Comparison of ENCODE assay signal across 10 cellular contexts in the genomic region with DNA sequence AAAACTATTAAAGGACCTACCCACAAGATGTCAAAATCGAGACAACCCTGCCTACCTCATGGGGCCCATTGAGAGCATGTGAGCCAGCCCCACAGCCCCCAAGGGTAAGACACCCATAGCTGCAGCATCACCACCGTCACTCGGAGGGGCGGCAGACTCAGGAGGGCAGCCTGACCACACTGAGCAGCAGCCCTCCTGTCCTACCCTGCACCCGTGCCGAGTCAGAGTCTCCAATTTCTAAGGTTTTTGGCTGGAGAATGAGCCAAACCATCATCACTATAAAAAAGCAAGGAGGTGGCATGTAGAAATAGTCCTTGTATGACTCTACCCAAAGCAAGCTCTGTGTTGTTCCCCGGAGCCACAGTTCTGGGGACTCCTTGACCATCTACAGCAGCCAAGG.
DNase-seq lines count a peak whose midpoint lies in the region; ATAC-seq, FAIRE-seq and TF ChIP-seq lines count a peak whose summit lies in the region.
"Had no signal": no experiment of that assay in that cellular context is flagged by ENCODE, and none has a peak within 500 bp of the region (broad histone marks: within the 10 kb centered on the region; RNA-seq: fewer than 3 reads in every experiment).

No MANE protein-coding gene starts in this region.

- CTCF ChIA-PET in H1 (lab: Charles Lee; ENCODE audit: partially characterized antibody), result interaction anchor here (0.5 to 7.4 kb wide), 38 partner anchors 11 to 1899 kb away, joined by 3 to 69 read pairs (median 4); partner anchors contain the start of genes CYB5RL and MRPL37

- ATAC-seq in HG03097 (IDR thresholded peaks at IDR 0.05; ENCODE audit: low FRiP score, unreplicated experiment), result no peak
- no peak for ATAC-seq in GM18907 (IDR thresholded peaks at IDR 0.05; ENCODE audit: unreplicated experiment)

- H2AK5ac ChIP-seq in H1 (ENCODE audit: low read depth, low read length), result peak overlapping the region; percentile 31; the same call in 1 of the 2 replicates

- peaks cover 20 to 64% of the 10 kb centered on the region in 2 experiments for H3K79me2 ChIP-seq in H1 (ENCODE audit: control insufficient read depth in 1 of 2, insufficient read depth in 2 of 2, low read length in 2 of 2)
- peaks cover 24% of the 10 kb centered on the region for H3K79me2 ChIP-seq in osteoblast (ENCODE audit: insufficient read depth, low read length)

- H4K91ac ChIP-seq in H1 (replicated peaks; ENCODE audit: insufficient read length, low read length), result peak overlapping the region; percentile 90

- peaks cover 0 to 13% of the 10 kb centered on the region in 2 experiments for H4K20me1 ChIP-seq in H1 (replicated peaks in 1 of 2; ENCODE audit: control insufficient read depth in 1 of 2, insufficient read depth in 2 of 2, low read length in 2 of 2)
- peaks cover 22% of the 10 kb centered on the region for H4K20me1 ChIP-seq in osteoblast (ENCODE audit: insufficient read depth, low read length)

- H3K23me2 ChIP-seq in H1 (ENCODE audit: low read depth, low read length), result no peaks in the 10 kb centered on the region

- H3K4ac ChIP-seq in H1 (replicated peaks; ENCODE audit: insufficient read length, low read depth, low read length), result no peak overlapping the region

- H2BK12ac ChIP-seq in H1 (ENCODE audit: low read depth, low read length), result peak overlapping the region; percentile 93

- no peak for TF ChIP-seq CTCF in H1 (IDR thresholded peaks at IDR 0.05; ENCODE audit: control extremely low read depth in 1 of 3, insufficient read depth in 1 of 3, low read depth in 1 of 3, low read length in 3 of 3)
- TF ChIP-seq CTCF in osteoblast (IDR thresholded peaks at IDR 0.05; ENCODE audit: extremely low read depth, low read depth, low read length), result no peak

- FAIRE-seq in H1 (lab: Jason Lieb, UNC), result no peak

- H3K4me3 Mint-ChIP-seq in activated T-cell treated with anti-CD3 and anti-CD28 coated beads, Interleukin-2, amount 50 U/mL, for 24 hours, result no peak overlapping the region
- H3K4me3 Mint-ChIP-seq in IgD-negative memory B cell, result no peak overlapping the region
- H3K4me3 Mint-ChIP-seq: activated B cell treated with CpG ODN at 0.5 μM for 24 hours had no signal

- H3K4me1 ChIP-seq in H1 (replicated peaks in 1 of 4; ENCODE audit: control insufficient read depth in 3 of 4, insufficient read depth in 4 of 4, low read length in 3 of 4) (peaks cover 32 to 47% (median 36%) of the 10 kb centered on the region in 4 experiments), osteoblast (ENCODE audit: insufficient read depth, low read length) (peaks cover 17% of the 10 kb centered on the region)

- no peaks in the 10 kb centered on the region for H3K36me3 Mint-ChIP-seq in activated T-cell treated with anti-CD3 and anti-CD28 coated beads, Interleukin-2, amount 50 U/mL, for 24 hours (ENCODE audit: low read depth)
- no peaks in the 10 kb centered on the region for H3K36me3 Mint-ChIP-seq in IgD-negative memory B cell

- H3K9me3 ChIP-seq in H1 (ENCODE audit: insufficient read depth in 2 of 2, low read depth in 1 of 2, low read length in 1 of 2), result no peaks in the 10 kb centered on the region
- H3K9me3 ChIP-seq in osteoblast (ENCODE audit: low read depth, low read length), result no peaks in the 10 kb centered on the region
- H3K9me3 ChIP-seq: Peyer's patch had no signal

- 84% methylated on average over 7 of the region's 7 CpGs; no CpG with 5 or more reads in 1 of the 2 experiments for WGBS in H1 (ENCODE audit: extremely low coverage in 1 of 2, insufficient coverage in 1 of 2, insufficient read length in 1 of 2, insufficient replicate concordance in 2 of 2, low coverage in 1 of 2, low lambda C conversion rate in 2 of 2, missing lambda C conversion rate in 1 of 2), 2 experiments

- H3K56ac ChIP-seq in H1 (replicated peaks; ENCODE audit: insufficient read length, low read depth, low read length), result no peak overlapping the region

- H3K36me3 ChIP-seq in H1 (ENCODE audit: control insufficient read depth in 2 of 4, insufficient read depth in 4 of 4, low read length in 3 of 4) (no peaks in the 10 kb centered on the region), osteoblast (ENCODE audit: insufficient read depth, low read length) (no peaks in the 10 kb centered on the region)
- H3K36me3 ChIP-seq: Peyer's patch had no signal

- no peak overlapping the region for H3K4me3 ChIP-seq in H1 (ENCODE audit: extremely low read depth in 1 of 4, insufficient read depth in 2 of 4, low read depth in 3 of 4, low read length in 4 of 4)
- no peak overlapping the region for H3K4me3 ChIP-seq in osteoblast (ENCODE audit: insufficient read depth, low read length)
- H3K4me3 ChIP-seq: Peyer's patch had no signal

- no peak overlapping the region for H3K23ac ChIP-seq in H1 (ENCODE audit: insufficient read length)

- no peak overlapping the region for H2AFZ ChIP-seq in H1 (ENCODE audit: low read length)
- H2AFZ ChIP-seq in osteoblast (ENCODE audit: low read length), result no peak overlapping the region

- no peak for DNase-seq in activated T-cell treated with anti-CD3 and anti-CD28 coated beads, Interleukin-2, amount 50 U/mL, for 24 hours
- DNase-seq in activated T-cell treated with anti-CD3 and anti-CD28 coated beads for 4 hours (no peak), H1 (ENCODE audit: low read depth in 1 of 2, low spot score in 2 of 2) (no peak), osteoblast (ENCODE audit: insufficient read length, low spot score, missing footprints) (peak; percentile 85), SKM-1 treated with dmso at 0.1 percent for 144 hours (lab: John Stamatoyannopoulos, UW; ENCODE audit: unreplicated experiment) (no peak)
- DNase-seq: activated B cell treated with CpG ODN at 0.5 μM for 24 hours had no signal

- H3K9ac ChIP-seq in H1 (replicated peaks in 1 of 4; ENCODE audit: extremely low read depth in 1 of 4, low read depth in 3 of 4, low read length in 3 of 4), result no peak overlapping the region

- H3K9me3 Mint-ChIP-seq in activated T-cell treated with anti-CD3 and anti-CD28 coated beads, Interleukin-2, amount 50 U/mL, for 24 hours, result no peaks in the 10 kb centered on the region
- no peaks in the 10 kb centered on the region for H3K9me3 Mint-ChIP-seq in IgD-negative memory B cell
- H3K9me3 Mint-ChIP-seq: activated B cell treated with CpG ODN at 0.5 μM for 24 hours had no signal

- H3K27ac ChIP-seq in H1 (ENCODE audit: low read depth, low read length), result peak overlapping the region; percentile 18; the same call in 1 of the 2 replicates
- H3K27ac ChIP-seq in osteoblast (ENCODE audit: low read depth, low read length), result no peak overlapping the region

- H4K5ac ChIP-seq in H1 (ENCODE audit: insufficient read length, low read depth, low read length), result no peak overlapping the region

- H2BK120ac ChIP-seq in H1 (replicated peaks; ENCODE audit: low read depth, low read length), result no peak overlapping the region

- TF ChIP-seq RAD21 in H1 (IDR thresholded peaks at IDR 0.05 in 1 of 2, conservative IDR thresholded peaks at IDR 0.05 in 1 of 2; ENCODE audit: low read depth in 2 of 2, low read length in 2 of 2), result no peak

- H3K4me2 ChIP-seq in H1 (ENCODE audit: insufficient read depth in 1 of 2, low read depth in 2 of 2, low read length in 2 of 2), result peak overlapping the region; percentile 36 to 71; a peak in 3 of 4 replicates
- no peak overlapping the region for H3K4me2 ChIP-seq in osteoblast (ENCODE audit: insufficient read depth, low read length)

- POLR2A ChIA-PET in H1 (lab: Charles Lee; ENCODE audit: partially characterized antibody), result interaction anchor here (0.8 to 4.6 kb wide), 10 partner anchors 10 to 176 kb away, joined by 3 to 33 read pairs (median 3); partner anchors contain the start of gene SSBP3

- peak overlapping the region; percentile 96; the same call in 1 of the 2 replicates for H2BK15ac ChIP-seq in H1 (ENCODE audit: low read length)

- H3K79me1 ChIP-seq in H1 (ENCODE audit: low read depth, low read length), result peaks cover 23% of the 10 kb centered on the region

- no peak for TF ChIP-seq EP300 in H1 (IDR thresholded peaks at IDR 0.05; ENCODE audit: borderline replicate concordance in 1 of 2, low read depth in 2 of 2, low read length in 2 of 2)

- H3K18ac ChIP-seq in H1 (ENCODE audit: extremely low read depth, low read length), result peak overlapping the region; percentile 65; the same call in 1 of the 2 replicates

- peaks cover 61% of the 10 kb centered on the region for H3K4me1 Mint-ChIP-seq in activated T-cell treated with anti-CD3 and anti-CD28 coated beads, Interleukin-2, amount 50 U/mL, for 24 hours (ENCODE audit: low read depth)
- peaks cover 0 to 7% (median 3%) of the 10 kb centered on the region in 3 donors for H3K4me1 Mint-ChIP-seq in IgD-negative memory B cell
- H3K4me1 Mint-ChIP-seq: activated B cell treated with CpG ODN at 0.5 μM for 24 hours had no signal

- no peak overlapping the region for H4K8ac ChIP-seq in H1 (ENCODE audit: extremely low read depth, insufficient read depth, low read length)

- no peak overlapping the region for H2BK20ac ChIP-seq in H1 (ENCODE audit: low read length)

- H3K27me3 Mint-ChIP-seq in activated T-cell treated with anti-CD3 and anti-CD28 coated beads, Interleukin-2, amount 50 U/mL, for 24 hours, result no peaks in the 10 kb centered on the region
- peaks cover 1% of the 10 kb centered on the region for H3K27me3 Mint-ChIP-seq in IgD-negative memory B cell
- H3K27me3 Mint-ChIP-seq: activated B cell treated with CpG ODN at 0.5 μM for 24 hours had no signal

- peak overlapping the region; percentile 90 for H2BK5ac ChIP-seq in H1 (ENCODE audit: low read depth, low read length)

- no peaks in the 10 kb centered on the region for H3K27me3 ChIP-seq in H1 (replicated peaks in 1 of 4; ENCODE audit: control insufficient read depth in 3 of 4, extremely low read depth in 1 of 4, insufficient read depth in 3 of 4, low read length in 3 of 4)
- H3K27me3 ChIP-seq in osteoblast (ENCODE audit: insufficient read depth, low read length), result no peaks in the 10 kb centered on the region
- H3K27me3 ChIP-seq: Peyer's patch had no signal

- TF ChIP-seq POLR2A in H1 (IDR thresholded peaks at IDR 0.05; ENCODE audit: control extremely low read depth in 1 of 2, low read depth in 2 of 2, low read length in 2 of 2), result no peak

- H3K27ac Mint-ChIP-seq in activated T-cell treated with anti-CD3 and anti-CD28 coated beads, Interleukin-2, amount 50 U/mL, for 24 hours, result peak overlapping the region; percentile 57
- H3K27ac Mint-ChIP-seq in IgD-negative memory B cell, result peak overlapping the region in 2 of 3 donors; percentile 19 to 82
- H3K27ac Mint-ChIP-seq: activated B cell treated with CpG ODN at 0.5 μM for 24 hours had no signal

- H3K14ac ChIP-seq in H1 (ENCODE audit: insufficient read length), result no peak overlapping the region

TF ChIP-seq in H1, 55 proteins besides CTCF, POLR2A, EP300 and RAD21 (continues in another document):
- no peak for TF ChIP-seq TBP (IDR thresholded peaks at IDR 0.05; ENCODE audit: low read depth, low read length)
- no peak for TF ChIP-seq KDM5A (IDR thresholded peaks at IDR 0.05; ENCODE audit: low read length)
- no peak for TF ChIP-seq SP1 (IDR thresholded peaks at IDR 0.05; ENCODE audit: low read depth, low read length)
- no peak for TF ChIP-seq NRF1 (IDR thresholded peaks at IDR 0.05; ENCODE audit: low read depth, low read length)
- TF ChIP-seq CTBP2 (IDR thresholded peaks at IDR 0.05; ENCODE audit: borderline replicate concordance, insufficient read depth, insufficient read length, low read length), result no peak
- no peak for TF ChIP-seq POU5F1 (IDR thresholded peaks at IDR 0.05; ENCODE audit: low read depth, low read length)
- TF ChIP-seq SIRT6 (IDR thresholded peaks at IDR 0.05; ENCODE audit: low read length), result no peak
